8 cellular contexts compared by ENCODE assay signal in the genomic region with DNA sequence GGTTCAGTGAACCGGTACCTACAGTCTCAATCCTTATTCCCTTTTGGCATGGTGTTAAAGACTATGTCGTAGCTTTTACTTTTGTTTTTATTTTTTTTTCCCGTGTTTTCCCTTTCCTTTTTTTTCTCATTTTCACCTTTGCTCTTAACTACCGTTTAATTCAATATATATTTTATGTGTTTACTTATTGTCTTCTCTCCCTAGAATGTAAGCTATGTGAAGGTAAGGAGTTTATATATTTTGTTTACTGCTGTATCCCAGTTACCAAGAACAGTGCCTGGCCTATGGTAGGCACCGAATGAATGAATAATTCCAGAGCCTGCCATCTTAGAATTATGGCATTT. TPM values are rescaled to one million over a fixed set of nuclear protein-coding genes. Genes with fewer than 3 reads are reported as not detected.
DNase-seq lines count a peak whose midpoint lies in the region; ATAC-seq and TF ChIP-seq lines count a peak whose summit lies in the region.

No MANE protein-coding gene starts in this region.

- H3K4me3 ChIP-seq in cardiac muscle cell (peak overlapping the region; percentile 45), astrocyte of the cerebellum (ENCODE audit: low read depth, low read length) (peak overlapping the region; percentile 46), mesenchymal stem cell (ENCODE audit: insufficient read depth in 1 of 2, low read depth in 1 of 2, low read length in 2 of 2) (peak overlapping the region; percentile 63 to 79), urinary bladder (ENCODE audit: low read depth, low read length) (peak overlapping the region; percentile 61)

- no peak overlapping the region for H4K91ac ChIP-seq in mesenchymal stem cell (ENCODE audit: low read length)

- peak overlapping the region in 1 of 2 experiments; percentile 68 for H3K4ac ChIP-seq in mesenchymal stem cell (ENCODE audit: low read depth in 1 of 2, low read length in 2 of 2)

- peaks cover 10% of the 10 kb centered on the region for H3K79me1 ChIP-seq in mesenchymal stem cell (replicated peaks; ENCODE audit: low read length, poor library complexity, severe bottlenecking)

- H3K23ac ChIP-seq in mesenchymal stem cell (ENCODE audit: low read length in 2 of 2), result no peak overlapping the region

- no peak for ATAC-seq in HG03095 (IDR thresholded peaks at IDR 0.05; ENCODE audit: unreplicated experiment)

- H2AFZ ChIP-seq in mesenchymal stem cell (ENCODE audit: low read depth, low read length), result no peak overlapping the region

- peak overlapping the region; percentile 64 for H3K4me2 ChIP-seq in mesenchymal stem cell (ENCODE audit: low read length, poor library complexity, severe bottlenecking)

- H2BK5ac ChIP-seq in mesenchymal stem cell (ENCODE audit: low read depth, low read length, poor library complexity, severe bottlenecking), result no peak overlapping the region

- H3K4me1 ChIP-seq in cardiac muscle cell (ENCODE audit: low read depth) (peaks cover 4% of the 10 kb centered on the region), mesenchymal stem cell (ENCODE audit: control insufficient read depth, insufficient read depth, low read depth, low read length) (peaks cover 4% of the 10 kb centered on the region), urinary bladder (ENCODE audit: insufficient read depth) (no peaks in the 10 kb centered on the region)

- H2BK15ac ChIP-seq in mesenchymal stem cell (ENCODE audit: low read depth, poor library complexity, severe bottlenecking), result no peak overlapping the region

- H2BK12ac ChIP-seq in mesenchymal stem cell (ENCODE audit: low read length in 2 of 2), result no peak overlapping the region

- TF ChIP-seq CTCF in cardiac muscle cell (IDR thresholded peaks at IDR 0.05; ENCODE audit: low read depth, low read length), result no peak
- no peak for TF ChIP-seq CTCF in astrocyte of the cerebellum (IDR thresholded peaks at IDR 0.05; ENCODE audit: low read depth, low read length, missing control alignments)

- no peak overlapping the region for H3K18ac ChIP-seq in mesenchymal stem cell (ENCODE audit: low read depth in 1 of 2, low read length in 2 of 2)

- H3K36me3 ChIP-seq in cardiac muscle cell (no peaks in the 10 kb centered on the region), mesenchymal stem cell (ENCODE audit: control insufficient read depth in 1 of 2, insufficient read depth in 2 of 2, low read depth in 1 of 2, low read length in 2 of 2) (peaks cover 0 to 6% of the 10 kb centered on the region in 2 experiments), urinary bladder (ENCODE audit: insufficient read depth) (no peaks in the 10 kb centered on the region)

- H3K9ac ChIP-seq in mesenchymal stem cell (ENCODE audit: low read length), result peak overlapping the region; percentile 93

- in situ Hi-C loops in astrocyte of the cerebellum (cut with HindIII; ENCODE audit: low sequenced_read_pairs), result no loop called here

- no peak overlapping the region for H2BK120ac ChIP-seq in mesenchymal stem cell (ENCODE audit: low read depth, low read length)

- H3K27me3 ChIP-seq in cardiac muscle cell (no peaks in the 10 kb centered on the region), mesenchymal stem cell (ENCODE audit: control insufficient read depth in 1 of 2, insufficient read depth in 1 of 2, low read length in 2 of 2) (no peaks in the 10 kb centered on the region)

- 83% methylated on average over 1 of the region's 5 CpGs for WGBS in mesenchymal stem cell
- WGBS in urinary bladder, result 20% methylated on average over 5 of the region's 5 CpGs

- intact Hi-C loops in cardiac septum (cut with DNase I), result no loop called here

- H3K9me3 ChIP-seq in cardiac muscle cell (ENCODE audit: low read depth), result no peaks in the 10 kb centered on the region
- H3K9me3 ChIP-seq in mesenchymal stem cell (ENCODE audit: control insufficient read depth, low read length), result no peaks in the 10 kb centered on the region

- H2AK5ac ChIP-seq in mesenchymal stem cell (ENCODE audit: low read length, severe bottlenecking), result no peak overlapping the region

- no peak overlapping the region for H3K14ac ChIP-seq in mesenchymal stem cell (ENCODE audit: low read length in 2 of 2)

- H4K8ac ChIP-seq in mesenchymal stem cell (ENCODE audit: low read length), result peak overlapping the region; percentile 35

- no peak overlapping the region for H3K27ac ChIP-seq in cardiac muscle cell
- H3K27ac ChIP-seq in mesenchymal stem cell (ENCODE audit: low read length, poor library complexity, severe bottlenecking), result no peak overlapping the region
- H3K27ac ChIP-seq in urinary bladder (ENCODE audit: low read depth), result no peak overlapping the region

- DNase-seq in cardiac muscle cell (ENCODE audit: low read depth in 1 of 2, low spot score in 1 of 2) (no peak), cardiac septum (ENCODE audit: low spot score) (no peak), astrocyte of the cerebellum (ENCODE audit: low read depth) (no peak), mesenchymal stem cell (no peak), AML-193 (lab: John Stamatoyannopoulos, UW) (no peak), epidermal melanocyte (ENCODE audit: insufficient read length, low spot score) (no peak)

RNA-seq across cellular contexts. Expression of gene MLH3, which starts 0.3 kb away (rescaled TPM):
- total RNA-seq in cardiac muscle cell, result 13.6 and 21.7 TPM in 2 replicates
- polyA plus RNA-seq in cardiac muscle cell, result 24.4 and 30.8 TPM in 2 replicates
- 20.0 TPM for total RNA-seq in cardiac septum
- polyA plus RNA-seq in mesenchymal stem cell (2013, experiment 1 of 2), result 5.1 TPM
- 4.6 TPM for polyA plus RNA-seq in mesenchymal stem cell (2013, experiment 2 of 2)
- total RNA-seq in urinary bladder, result 97.1 TPM
- 15.3 TPM for polyA plus RNA-seq in urinary bladder

RNA-seq across cellular contexts. Expression of gene ACYP1, which starts 12.3 kb away (rescaled TPM):
- 28.7 and 41.3 TPM in 2 replicates for total RNA-seq in cardiac muscle cell
- 61.5 and 86.7 TPM in 2 replicates for polyA plus RNA-seq in cardiac muscle cell
- 12.2 TPM for total RNA-seq in cardiac septum
- 13.6 TPM for polyA plus RNA-seq in mesenchymal stem cell (2013, experiment 1 of 2)
- polyA plus RNA-seq in mesenchymal stem cell (2013, experiment 2 of 2), result 14.3 TPM
- total RNA-seq in urinary bladder, result 14.7 TPM
- 23.5 TPM for polyA plus RNA-seq in urinary bladder

RNA-seq across cellular contexts. Expression of gene ZC2HC1C, which starts 17.9 kb away (rescaled TPM):
- total RNA-seq in cardiac muscle cell (2.5 and 8.2 TPM in 2 replicates), cardiac septum (5.2 TPM), urinary bladder (1.5 TPM)
- polyA plus RNA-seq in cardiac muscle cell (7.7 and 9.8 TPM in 2 replicates), urinary bladder (2.3 TPM)
- polyA plus RNA-seq in mesenchymal stem cell (2013, experiment 1 of 2), result 0.64 TPM
- 0.34 TPM for polyA plus RNA-seq in mesenchymal stem cell (2013, experiment 2 of 2)

RNA-seq across cellular contexts. Expression of gene EIF2B2, which starts 48.8 kb away (rescaled TPM):
- total RNA-seq in cardiac muscle cell (57.3 and 69.5 TPM in 2 replicates), cardiac septum (36.4 TPM), urinary bladder (16.0 TPM)
- polyA plus RNA-seq in cardiac muscle cell (76.7 and 92.9 TPM in 2 replicates), urinary bladder (44.8 TPM)
- 35.8 TPM for polyA plus RNA-seq in mesenchymal stem cell (2013, experiment 1 of 2)
- polyA plus RNA-seq in mesenchymal stem cell (2013, experiment 2 of 2), result 30.3 TPM
